In the genomic region with DNA sequence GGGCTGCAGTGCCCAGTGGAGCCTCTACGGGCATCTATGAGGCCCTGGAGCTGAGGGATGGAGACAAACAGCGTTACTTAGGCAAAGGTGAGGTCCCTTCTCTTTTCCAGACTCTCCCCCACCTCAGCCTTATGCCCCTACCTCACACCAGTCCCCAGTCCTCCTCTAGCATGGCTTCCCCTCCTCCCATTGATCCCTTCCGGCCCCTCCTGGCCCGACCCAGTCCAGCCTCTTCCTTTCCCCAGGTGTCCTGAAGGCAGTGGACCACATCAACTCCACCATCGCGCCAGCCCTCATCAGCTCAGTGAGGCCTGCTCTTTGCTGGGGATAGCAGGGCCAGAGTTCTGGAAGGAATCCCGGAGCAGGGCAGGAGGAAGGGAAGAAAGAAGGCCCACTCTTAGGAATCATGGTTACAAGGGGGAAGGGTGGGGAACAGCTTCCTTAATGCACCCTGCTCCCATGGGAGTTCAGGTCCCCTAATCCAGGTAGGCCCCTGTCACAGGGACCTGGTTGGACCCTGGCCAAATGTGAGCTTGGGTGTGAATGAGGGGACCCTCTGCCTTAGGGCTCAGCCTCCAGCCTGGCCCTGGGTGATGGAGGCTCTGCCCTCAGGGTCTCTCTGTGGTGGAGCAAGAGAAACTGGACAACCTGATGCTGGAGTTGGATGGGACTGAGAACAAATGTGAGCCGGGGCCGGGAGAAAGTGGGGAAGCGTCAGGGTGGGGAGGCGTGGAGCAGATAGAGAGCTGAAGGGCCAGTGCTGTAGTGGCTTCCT, we compare ENCODE assay signal across 14 cellular contexts. TPM values are rescaled to one million over a fixed set of nuclear protein-coding genes. Genes with fewer than 3 reads are reported as not detected.
DNase-seq lines count a peak whose midpoint lies in the region; ATAC-seq, FAIRE-seq and TF ChIP-seq lines count a peak whose summit lies in the region.
"Had no signal": no experiment of that assay in that cellular context is flagged by ENCODE, and none has a peak within 500 bp of the region (broad histone marks: within the 10 kb centered on the region; RNA-seq: fewer than 3 reads in every experiment).

No MANE protein-coding gene starts in this region.

- H3K36me3 Mint-ChIP-seq in activated T-cell treated with anti-CD3 and anti-CD28 coated beads, Interleukin-2, amount 50 U/mL, for 24 hours (ENCODE audit: low read depth), result peaks cover 59% of the 10 kb centered on the region
- H3K36me3 Mint-ChIP-seq in activated T-cell treated with anti-CD3 and anti-CD28 coated beads, Interleukin-2, amount 50 U/mL, for 72 hours (ENCODE audit: insufficient read depth in 2 of 2), result peaks cover 3 to 13% of the 10 kb centered on the region in 2 donors
- peaks cover 33% of the 10 kb centered on the region for H3K36me3 Mint-ChIP-seq in endodermal cell (ENCODE audit: low read depth)
- peaks cover 83% of the 10 kb centered on the region for H3K36me3 Mint-ChIP-seq in stimulated activated effector memory CD8-positive, alpha-beta T cell treated with anti-CD3 and anti-CD28 coated beads, Interleukin-12 subunit alpha, Interleukin-12 subunit beta, amount 100 ng/mL, for 72 hours

- H3K9ac ChIP-seq in MM.1S (ENCODE audit: low read length), result peak overlapping the region; percentile 42; the same call in 1 of the 2 replicates
- H3K9ac ChIP-seq in endodermal cell (ENCODE audit: extremely low read depth, low read length, poor library complexity, severe bottlenecking), result no peak overlapping the region

- no peak for TF ChIP-seq POLR2A in H54 (IDR thresholded peaks at IDR 0.05; ENCODE audit: low read depth, low read length)

- H3K27me3 Mint-ChIP-seq in activated T-cell treated with anti-CD3 and anti-CD28 coated beads, Interleukin-2, amount 50 U/mL, for 24 hours, result no peaks in the 10 kb centered on the region
- H3K27me3 Mint-ChIP-seq in activated T-cell treated with anti-CD3 and anti-CD28 coated beads, Interleukin-2, amount 50 U/mL, for 72 hours (ENCODE audit: low read depth), result no peaks in the 10 kb centered on the region
- peaks cover 44% of the 10 kb centered on the region for H3K27me3 Mint-ChIP-seq in endodermal cell (ENCODE audit: insufficient read depth)

- H3K27me3 ChIP-seq in MM.1S (replicated peaks; ENCODE audit: insufficient read depth, low read length), result no peaks in the 10 kb centered on the region
- H3K27me3 ChIP-seq in endodermal cell (ENCODE audit: control insufficient read depth, insufficient read depth, low read length, poor library complexity, severe bottlenecking), result peaks cover 12% of the 10 kb centered on the region
- H3K27me3 ChIP-seq: brain microvascular endothelial cell, Peyer's patch had no signal

- H3K4me1 Mint-ChIP-seq in activated T-cell treated with anti-CD3 and anti-CD28 coated beads, Interleukin-2, amount 50 U/mL, for 24 hours (ENCODE audit: low read depth), result peaks cover 42% of the 10 kb centered on the region
- peaks cover 53% of the 10 kb centered on the region for H3K4me1 Mint-ChIP-seq in activated T-cell treated with anti-CD3 and anti-CD28 coated beads, Interleukin-2, amount 50 U/mL, for 72 hours (ENCODE audit: low read depth)
- peaks cover 42% of the 10 kb centered on the region for H3K4me1 Mint-ChIP-seq in endodermal cell
- H3K4me1 Mint-ChIP-seq in stimulated activated effector memory CD8-positive, alpha-beta T cell treated with anti-CD3 and anti-CD28 coated beads, Interleukin-12 subunit alpha, Interleukin-12 subunit beta, amount 100 ng/mL, for 72 hours, result peaks cover 56% of the 10 kb centered on the region

- H3K4me3 ChIP-seq in MM.1S (ENCODE audit: low read length) (peak overlapping the region; percentile 94; the same call in 1 of the 2 replicates), endodermal cell (ENCODE audit: low read length) (peak overlapping the region; percentile 66)
- H3K4me3 ChIP-seq: Peyer's patch had no signal

- peaks cover 51% of the 10 kb centered on the region for H3K79me2 ChIP-seq in MM.1S (ENCODE audit: low read length)

- H3K4me3 Mint-ChIP-seq in activated T-cell treated with anti-CD3 and anti-CD28 coated beads, Interleukin-2, amount 50 U/mL, for 24 hours, result peak overlapping the region; percentile 97
- peak overlapping the region in 1 of 2 donors; percentile 99 for H3K4me3 Mint-ChIP-seq in activated T-cell treated with anti-CD3 and anti-CD28 coated beads, Interleukin-2, amount 50 U/mL, for 72 hours
- no peak overlapping the region for H3K4me3 Mint-ChIP-seq in endodermal cell
- H3K4me3 Mint-ChIP-seq in stimulated activated effector memory CD8-positive, alpha-beta T cell treated with anti-CD3 and anti-CD28 coated beads, Interleukin-12 subunit alpha, Interleukin-12 subunit beta, amount 100 ng/mL, for 72 hours, result peak overlapping the region; percentile 99

- H3K36me3 ChIP-seq in MM.1S (replicated peaks; ENCODE audit: insufficient read depth, low read length), result peaks cover 10% of the 10 kb centered on the region; the same call in 1 of the 2 replicates
- peaks cover 6% of the 10 kb centered on the region for H3K36me3 ChIP-seq in endodermal cell (ENCODE audit: control insufficient read depth, insufficient read depth, low read length)
- H3K36me3 ChIP-seq: brain microvascular endothelial cell, Peyer's patch had no signal

- 91 to 93% methylated on average over 7 to 11 of the region's 11 CpGs for WGBS in endodermal cell (ENCODE audit: insufficient coverage in 1 of 2, insufficient read length in 1 of 2), 2 experiments

- peaks cover 47% of the 10 kb centered on the region for H3K4me1 ChIP-seq in MM.1S (ENCODE audit: low read length)
- no peaks in the 10 kb centered on the region for H3K4me1 ChIP-seq in endodermal cell (ENCODE audit: control insufficient read depth, insufficient read depth, low read length)

- peaks cover 39% of the 10 kb centered on the region for H3F3A ChIP-seq in MM.1S (ENCODE audit: insufficient read depth, low read length)

- TF ChIP-seq CTCF in MM.1S (IDR thresholded peaks at IDR 0.05; ENCODE audit: low read length) (no peak), endodermal cell (conservative IDR thresholded peaks at IDR 0.05) (no peak)

- H3K9me3 ChIP-seq in MM.1S (replicated peaks; ENCODE audit: insufficient read depth, low read length) (no peaks in the 10 kb centered on the region), endodermal cell (ENCODE audit: control insufficient read depth, low read length) (no peaks in the 10 kb centered on the region)
- H3K9me3 ChIP-seq: Peyer's patch had no signal

- H3K9me2 ChIP-seq in MM.1S (replicated peaks; ENCODE audit: insufficient read depth, low read length), result no peaks in the 10 kb centered on the region

- H3K27ac Mint-ChIP-seq in activated T-cell treated with anti-CD3 and anti-CD28 coated beads, Interleukin-2, amount 50 U/mL, for 24 hours, result peak overlapping the region; percentile 51
- H3K27ac Mint-ChIP-seq in activated T-cell treated with anti-CD3 and anti-CD28 coated beads, Interleukin-2, amount 50 U/mL, for 72 hours, result no peak overlapping the region
- H3K27ac Mint-ChIP-seq in endodermal cell, result no peak overlapping the region
- peak overlapping the region; percentile 95 for H3K27ac Mint-ChIP-seq in stimulated activated effector memory CD8-positive, alpha-beta T cell treated with anti-CD3 and anti-CD28 coated beads, Interleukin-12 subunit alpha, Interleukin-12 subunit beta, amount 100 ng/mL, for 72 hours

- no peak for ATAC-seq in activated T-cell treated with anti-CD3 and anti-CD28 coated beads, Interleukin-2, amount 50 U/mL, for 72 hours (replicated peaks in 1 of 2)
- ATAC-seq in stimulated activated effector memory CD8-positive, alpha-beta T cell treated with anti-CD3 and anti-CD28 coated beads, Interleukin-12 subunit alpha, Interleukin-12 subunit beta, amount 100 ng/mL, for 72 hours, result no peak
- no peak for ATAC-seq in activated CD4-positive, CD25-positive, alpha-beta regulatory T cell treated with anti-CD3 and anti-CD28 coated beads, Interleukin-2, amount 50 U/mL, for 24 hours
- ATAC-seq: left lobe of liver had no signal

- peak overlapping the region; percentile 92 for H3K4me2 ChIP-seq in MM.1S (ENCODE audit: low read depth, low read length)

- no peaks in the 10 kb centered on the region for H3K9me3 Mint-ChIP-seq in activated T-cell treated with anti-CD3 and anti-CD28 coated beads, Interleukin-2, amount 50 U/mL, for 24 hours
- H3K9me3 Mint-ChIP-seq in activated T-cell treated with anti-CD3 and anti-CD28 coated beads, Interleukin-2, amount 50 U/mL, for 72 hours, result no peaks in the 10 kb centered on the region
- H3K9me3 Mint-ChIP-seq in endodermal cell, result no peaks in the 10 kb centered on the region
- no peaks in the 10 kb centered on the region for H3K9me3 Mint-ChIP-seq in stimulated activated effector memory CD8-positive, alpha-beta T cell treated with anti-CD3 and anti-CD28 coated beads, Interleukin-12 subunit alpha, Interleukin-12 subunit beta, amount 100 ng/mL, for 72 hours

- H3K27ac ChIP-seq in MM.1S (ENCODE audit: low read length) (peak overlapping the region; percentile 19; the same call in 1 of the 2 replicates), endodermal cell (ENCODE audit: low read depth, low read length) (no peak overlapping the region)
- H3K27ac ChIP-seq: brain microvascular endothelial cell had no signal

- no peak overlapping the region for H2AFZ ChIP-seq in MM.1S (ENCODE audit: low read length)

- no peak for DNase-seq in activated T-cell treated with anti-CD3 and anti-CD28 coated beads, Interleukin-2, amount 50 U/mL, for 24 hours
- DNase-seq in activated T-cell treated with anti-CD3 and anti-CD28 coated beads, Interleukin-2, amount 50 U/mL, for 72 hours, result no peak
- DNase-seq in MM.1S (no peak), endodermal cell (no peak), H54 (ENCODE audit: insufficient read length, low spot score) (no peak), NCI-H524 treated with DMSO at 0.1 percent for 48 hours (lab: John Stamatoyannopoulos, UW) (no peak)
- no peak for DNase-seq in stimulated activated effector memory CD8-positive, alpha-beta T cell treated with anti-CD3 and anti-CD28 coated beads, Interleukin-12 subunit alpha, Interleukin-12 subunit beta, amount 100 ng/mL, for 72 hours (ENCODE audit: low spot score in 2 of 2)
- DNase-seq: brain microvascular endothelial cell, DMS53, Peyer's patch had no signal

- no peak for FAIRE-seq in H54 (lab: Jason Lieb, UNC)

- no peaks in the 10 kb centered on the region for H4K20me1 ChIP-seq in MM.1S (ENCODE audit: insufficient read depth, low read length)

RNA-seq across cellular contexts. Expression of gene ENO2, which starts 2.2 kb away (rescaled TPM):
- 100 to 1,000 TPM; 115 to 145 TPM for total RNA-seq in activated T-cell treated with anti-CD3 and anti-CD28 coated beads, Interleukin-2, amount 50 U/mL, for 72 hours
- 100 to 1,000 TPM; 104 to 139 TPM for total RNA-seq in endodermal cell
- polyA plus RNA-seq in endodermal cell (2013, experiment 1 of 2), result 137 TPM
- polyA plus RNA-seq in endodermal cell (2013, experiment 2 of 2), result 107 TPM

RNA-seq across cellular contexts. Expression of gene ATN1, which starts 11.1 kb away (rescaled TPM):
- total RNA-seq in activated T-cell treated with anti-CD3 and anti-CD28 coated beads, Interleukin-2, amount 50 U/mL, for 72 hours, result 10 to 100 TPM; 51.4 to 64.9 TPM
- 100 to 1,000 TPM; 111 to 244 TPM for total RNA-seq in endodermal cell
- 157 TPM for polyA plus RNA-seq in endodermal cell (2013, experiment 1 of 2)
- polyA plus RNA-seq in endodermal cell (2013, experiment 2 of 2), result 139 TPM

RNA-seq across cellular contexts. Expression of gene LRRC23, which starts 12.0 kb away (rescaled TPM):
- 10 to 100 TPM in 1 of 2 donors, 1 to 10 TPM in 1; 8.6 to 11.3 TPM for total RNA-seq in activated T-cell treated with anti-CD3 and anti-CD28 coated beads, Interleukin-2, amount 50 U/mL, for 72 hours
- total RNA-seq in endodermal cell, result 10 to 100 TPM in 1 of 2 donors, 1 to 10 TPM in 1; 7.8 to 11.5 TPM
- 12.5 TPM for polyA plus RNA-seq in endodermal cell (2013, experiment 1 of 2)
- 8.9 TPM for polyA plus RNA-seq in endodermal cell (2013, experiment 2 of 2)

RNA-seq across cellular contexts. Expression of gene RNU7-1, which starts 27.0 kb away (rescaled TPM):
- total RNA-seq in activated T-cell treated with anti-CD3 and anti-CD28 coated beads, Interleukin-2, amount 50 U/mL, for 72 hours, result not detected
- total RNA-seq in endodermal cell, result not detected
- not detected for polyA plus RNA-seq in endodermal cell (2013, experiment 1 of 2)
- polyA plus RNA-seq in endodermal cell (2013, experiment 2 of 2), result not detected
- total RNA-seq: left lobe of liver; Peyer's patch; T-helper 1 cell treated with Interleukin-12 subunit alpha and Interleukin-12 subunit beta and Interleukin-4 antibody, amounts not matched to agents 30 ng/mL and 1 ng/mL, for 36 hours; ureter had no signal

RNA-seq across cellular contexts. Expression of gene C12orf57, which starts 27.2 kb away (rescaled TPM):
- total RNA-seq in activated T-cell treated with anti-CD3 and anti-CD28 coated beads, Interleukin-2, amount 50 U/mL, for 72 hours, result 100 to 1,000 TPM; 259 to 301 TPM
- 100 to 1,000 TPM; 141 to 257 TPM for total RNA-seq in endodermal cell
- polyA plus RNA-seq in endodermal cell (2013, experiment 1 of 2), result 219 TPM
- 218 TPM for polyA plus RNA-seq in endodermal cell (2013, experiment 2 of 2)

Comparison
In these comparisons a context has a peak if more than half of its experiments do, and no peak if none do; other contexts are left out.
1. H3K27ac Mint-ChIP-seq: peak in activated T-cell treated with anti-CD3 and anti-CD28 coated beads, Interleukin-2, amount 50 U/mL, for 24 hours (single experiment) and stimulated activated effector memory CD8-positive, alpha-beta T cell treated with anti-CD3 and anti-CD28 coated beads, Interleukin-12 subunit alpha, Interleukin-12 subunit beta, amount 100 ng/mL, for 72 hours (single experiment); none in activated T-cell treated with anti-CD3 and anti-CD28 coated beads, Interleukin-2, amount 50 U/mL, for 72 hours (single experiment) and endodermal cell (single experiment).